ENCODE assay signal across 12 cellular contexts in the genomic region with DNA sequence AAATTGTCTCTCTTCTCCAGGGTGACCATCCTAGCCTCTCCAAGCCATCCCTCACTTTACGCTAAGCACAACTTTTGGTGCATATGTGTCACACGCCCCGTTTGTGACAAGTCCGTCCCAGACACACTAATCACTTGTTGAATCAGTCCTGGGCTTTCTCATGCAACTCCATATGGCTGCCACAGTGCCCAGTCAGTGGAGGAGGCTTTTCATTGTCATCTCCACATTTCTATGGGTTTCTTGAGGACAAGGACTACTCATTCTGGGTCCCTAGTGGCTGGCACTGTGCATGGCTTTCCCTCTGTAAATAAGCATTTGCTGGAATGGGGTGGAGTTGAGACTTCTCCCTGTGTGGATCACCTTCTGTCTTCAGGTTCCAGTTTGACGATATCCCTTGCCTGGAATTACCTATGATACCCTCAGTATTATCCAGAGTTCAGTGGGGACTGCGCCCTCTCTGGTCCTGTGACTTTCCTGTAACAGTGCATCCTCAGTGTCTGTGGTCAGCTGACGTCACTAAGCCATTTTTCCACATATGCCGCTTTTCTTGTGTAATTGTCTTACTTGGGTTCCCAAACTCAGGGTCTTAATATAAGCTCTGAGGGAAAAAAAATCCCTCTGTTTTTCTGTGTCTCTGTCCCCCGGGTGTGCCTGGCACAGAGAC. TPM values are rescaled to one million over a fixed set of nuclear protein-coding genes. Genes with fewer than 3 reads are reported as not detected.
DNase-seq lines count a peak whose midpoint lies in the region; ATAC-seq and TF ChIP-seq lines count a peak whose summit lies in the region.
"Had no signal": no experiment of that assay in that cellular context is flagged by ENCODE, and none has a peak within 500 bp of the region (broad histone marks: within the 10 kb centered on the region; RNA-seq: fewer than 3 reads in every experiment).

No MANE protein-coding gene starts in this region.

- no peak overlapping the region for H2BK15ac ChIP-seq in mesenchymal stem cell (ENCODE audit: low read depth, poor library complexity, severe bottlenecking)

- H3K23ac ChIP-seq in mesenchymal stem cell (ENCODE audit: low read length in 2 of 2), result no peak overlapping the region

- H3K27ac ChIP-seq in cardiac muscle cell (peak overlapping the region; percentile 89), body of pancreas (peak overlapping the region in 3 of 4 donors; percentile 53 to 60 (median 59)), mesenchymal stem cell (ENCODE audit: low read length, poor library complexity, severe bottlenecking) (no peak overlapping the region), aorta (ENCODE audit: low read depth in 1 of 2, low read length in 2 of 2) (peak overlapping the region; percentile 76)

- H2BK120ac ChIP-seq in mesenchymal stem cell (ENCODE audit: low read depth, low read length), result no peak overlapping the region

- TF ChIP-seq POLR2A in body of pancreas (IDR thresholded peaks at IDR 0.05), result no peak

- H2AFZ ChIP-seq in mesenchymal stem cell (ENCODE audit: low read depth, low read length), result no peak overlapping the region

- no peaks in the 10 kb centered on the region for H3K36me3 ChIP-seq in cardiac muscle cell
- no peaks in the 10 kb centered on the region for H3K36me3 ChIP-seq in body of pancreas (replicated peaks in 1 of 2; ENCODE audit: insufficient read depth in 1 of 2, low read depth in 2 of 2)
- peaks cover 14 to 29% of the 10 kb centered on the region in 2 experiments for H3K36me3 ChIP-seq in mesenchymal stem cell (ENCODE audit: control insufficient read depth in 1 of 2, insufficient read depth in 2 of 2, low read depth in 1 of 2, low read length in 2 of 2)
- H3K36me3 ChIP-seq in aorta (ENCODE audit: control insufficient read depth in 1 of 2, insufficient read depth in 2 of 2, low read length in 1 of 2), result peaks cover 0 to 1% of the 10 kb centered on the region in 2 donors

- DNase-seq in cardiac muscle cell (ENCODE audit: low read depth in 1 of 2, low spot score in 1 of 2) (no peak), left ventricle myocardium superior (no peak), body of pancreas (no peak), mesenchymal stem cell (no peak), aorta (no peak), SKM-1 treated with dmso at 0.1 percent for 144 hours (lab: John Stamatoyannopoulos, UW; ENCODE audit: unreplicated experiment) (no peak)
- DNase-seq: activated CD4-positive, alpha-beta T cell treated with anti-CD3 and anti-CD28 coated beads, Interleukin-2, amount 50 U/mL, for 4 hours; amniotic stem cell; foreskin fibroblast; stimulated activated CD4-positive, alpha-beta T cell treated with anti-CD3 and anti-CD28 coated beads, Interleukin-15, amount 100 ng/mL, for 24 hours had no signal

- 60 to 66% methylated on average over 9 of the region's 9 CpGs for WGBS in body of pancreas, 2 donors
- WGBS in mesenchymal stem cell, result 94% methylated on average over 9 of the region's 9 CpGs
- WGBS in aorta, 2 donors, result 38 to 40% methylated on average over 9 of the region's 9 CpGs

- H3K79me1 ChIP-seq in mesenchymal stem cell (replicated peaks; ENCODE audit: low read length, poor library complexity, severe bottlenecking), result no peaks in the 10 kb centered on the region

- ATAC-seq in left ventricle myocardium superior, result no peak
- peak; percentile 19 for ATAC-seq in body of pancreas
- ATAC-seq in aorta (ENCODE audit: low FRiP score), result no peak
- ATAC-seq in HG03354 (IDR thresholded peaks at IDR 0.05; ENCODE audit: poor library complexity, severe bottlenecking, unreplicated experiment), result no peak
- ATAC-seq in GM21526 (IDR thresholded peaks at IDR 0.05; ENCODE audit: low FRiP score, unreplicated experiment), result no peak

- H3K14ac ChIP-seq in mesenchymal stem cell (ENCODE audit: low read length in 2 of 2), result peak overlapping the region in 1 of 2 experiments; percentile 18

- no peak overlapping the region for H3K18ac ChIP-seq in mesenchymal stem cell (ENCODE audit: low read depth in 1 of 2, low read length in 2 of 2)

- TF ChIP-seq CTCF in cardiac muscle cell (IDR thresholded peaks at IDR 0.05; ENCODE audit: low read depth, low read length) (no peak), body of pancreas (IDR thresholded peaks at IDR 0.05) (peak in 2 of 7 experiments; percentile 8 to 16)

- intact Hi-C loops in left ventricle myocardium superior (cut with micrococcal nuclease), result no loop called here
- intact Hi-C loops in body of pancreas (cut with DNase I), result no loop called here
- intact Hi-C loops in aorta (cut with DNase I), result no loop called here

- H2BK5ac ChIP-seq in mesenchymal stem cell (ENCODE audit: low read depth, low read length, poor library complexity, severe bottlenecking), result no peak overlapping the region

- no peak overlapping the region for H3K4me3 ChIP-seq in cardiac muscle cell
- H3K4me3 ChIP-seq in body of pancreas, result no peak overlapping the region
- H3K4me3 ChIP-seq in mesenchymal stem cell (ENCODE audit: insufficient read depth in 1 of 2, low read depth in 1 of 2, low read length in 2 of 2), result no peak overlapping the region
- H3K4me3 ChIP-seq in aorta (ENCODE audit: low read length in 2 of 2), result no peak overlapping the region

- no peak overlapping the region for H2AK5ac ChIP-seq in mesenchymal stem cell (ENCODE audit: low read length, severe bottlenecking)

- no peak overlapping the region for H3K4me2 ChIP-seq in mesenchymal stem cell (ENCODE audit: low read length, poor library complexity, severe bottlenecking)

- H2BK12ac ChIP-seq in mesenchymal stem cell (ENCODE audit: low read length in 2 of 2), result no peak overlapping the region

- H3K4me1 ChIP-seq in cardiac muscle cell (ENCODE audit: low read depth) (peaks cover 23% of the 10 kb centered on the region), body of pancreas (peaks cover 66% of the 10 kb centered on the region), mesenchymal stem cell (ENCODE audit: control insufficient read depth, insufficient read depth, low read depth, low read length) (peaks cover 23% of the 10 kb centered on the region), aorta (ENCODE audit: control insufficient read depth in 1 of 2, insufficient read depth in 2 of 2, low read length in 2 of 2) (peaks cover 4 to 6% of the 10 kb centered on the region in 2 donors)

- peak overlapping the region; percentile 9 for H3K9ac ChIP-seq in mesenchymal stem cell (ENCODE audit: low read length)

- H3K9me3 ChIP-seq in cardiac muscle cell (ENCODE audit: low read depth) (no peaks in the 10 kb centered on the region), body of pancreas (no peaks in the 10 kb centered on the region), mesenchymal stem cell (ENCODE audit: control insufficient read depth, low read length) (no peaks in the 10 kb centered on the region), aorta (ENCODE audit: control insufficient read depth, low read length) (no peaks in the 10 kb centered on the region)

- no peak overlapping the region for H4K8ac ChIP-seq in mesenchymal stem cell (ENCODE audit: low read length)

- H3K27me3 ChIP-seq in cardiac muscle cell (no peaks in the 10 kb centered on the region), body of pancreas (no peaks in the 10 kb centered on the region), mesenchymal stem cell (ENCODE audit: control insufficient read depth in 1 of 2, insufficient read depth in 1 of 2, low read length in 2 of 2) (no peaks in the 10 kb centered on the region), aorta (ENCODE audit: control insufficient read depth in 1 of 2, insufficient read depth in 2 of 2, low read length in 1 of 2) (no peaks in the 10 kb centered on the region)

- H3K4ac ChIP-seq in mesenchymal stem cell (ENCODE audit: low read depth in 1 of 2, low read length in 2 of 2), result no peak overlapping the region

- no peak overlapping the region for H4K91ac ChIP-seq in mesenchymal stem cell (ENCODE audit: low read length)

RNA-seq across cellular contexts. Expression of a gene that starts 59.8 kb away (rescaled TPM):
- total RNA-seq in cardiac muscle cell (579 and 882 TPM in 2 replicates), left ventricle myocardium superior (1,967 TPM), body of pancreas (10 to 100 TPM; 16.9 to 26.7 TPM), aorta (1,000 to 10,000 TPM; 2,086 to 3,222 TPM)
- polyA plus RNA-seq in cardiac muscle cell (1,085 and 1,624 TPM in 2 replicates), aorta (1,000 to 10,000 TPM; 1,693 to 2,621 TPM)
- 959 TPM for polyA plus RNA-seq in mesenchymal stem cell (2013, experiment 1 of 2)
- polyA plus RNA-seq in mesenchymal stem cell (2013, experiment 2 of 2), result 955 TPM

Comparison
In these comparisons a context has a peak if more than half of its experiments do, and no peak if none do; other contexts are left out.
1. RNA of a gene that starts 59.8 kb away (total RNA-seq): 2,086 to 3,222 TPM in aorta, 1,967 TPM in left ventricle myocardium superior (single experiment) and 579 to 882 TPM in cardiac muscle cell; 16.9 to 26.7 TPM in body of pancreas; every median in the first group is over 10 times any median in the second.